In the genomic region with DNA sequence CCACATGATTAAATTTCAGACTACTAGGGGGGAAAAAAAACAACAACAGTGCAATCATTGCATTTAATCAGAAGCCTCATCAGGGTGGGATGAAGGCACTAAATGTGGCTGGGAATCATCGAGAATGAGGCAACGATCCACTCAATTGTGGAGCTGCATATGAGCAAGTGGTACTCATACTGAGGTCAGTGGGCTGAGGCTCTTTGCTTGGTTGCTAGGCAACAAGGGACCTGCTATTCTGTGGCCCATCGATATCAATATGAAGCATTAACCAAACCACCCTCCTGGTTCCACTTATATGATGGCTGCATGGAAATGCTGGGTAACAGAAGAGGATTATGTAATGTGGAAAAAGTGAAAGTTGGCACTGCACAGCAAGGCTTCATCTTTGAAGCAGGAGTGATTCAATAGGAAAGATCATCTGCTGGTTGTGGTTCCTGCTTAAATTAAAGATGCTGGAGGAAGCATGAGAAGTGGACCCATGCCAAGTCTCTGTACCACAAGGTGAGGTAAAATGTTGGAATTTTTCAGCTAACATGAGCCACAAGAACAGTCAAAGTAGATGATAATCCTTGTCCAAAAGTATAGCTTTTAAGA, we compare ENCODE assay signal across 10 cellular contexts.
DNase-seq lines count a peak whose midpoint lies in the region; TF ChIP-seq lines count a peak whose summit lies in the region.
"Had no signal": no experiment of that assay in that cellular context is flagged by ENCODE, and none has a peak within 500 bp of the region (broad histone marks: within the 10 kb centered on the region; RNA-seq: fewer than 3 reads in every experiment).

No MANE protein-coding gene starts in this region.

- no peak overlapping the region for H3K4me3 Mint-ChIP-seq in MCF 10A (ENCODE audit: unreplicated experiment)
- H3K4me3 Mint-ChIP-seq: central memory CD8-positive, alpha-beta T cell; naive thymus-derived CD4-positive, alpha-beta T cell; T-helper 17 cell had no signal

- no peak overlapping the region for H3K4me3 ChIP-seq in breast epithelium
- no peak overlapping the region for H3K4me3 ChIP-seq in coronary artery
- no peak overlapping the region for H3K4me3 ChIP-seq in colonic mucosa

- no peaks in the 10 kb centered on the region for H3K4me1 ChIP-seq in breast epithelium
- no peaks in the 10 kb centered on the region for H3K4me1 ChIP-seq in colonic mucosa

- intact Hi-C loops in MCF 10A (cut with micrococcal nuclease) (no loop called here), breast epithelium (cut with DNase I; ENCODE audit: low total_unique reads) (no loop called here), colonic mucosa (cut with DNase I) (no loop called here)

- TF ChIP-seq POLR2A in breast epithelium (IDR thresholded peaks at IDR 0.05): no peak

- H3K27ac ChIP-seq in breast epithelium: no peak overlapping the region
- H3K27ac ChIP-seq in coronary artery: no peak overlapping the region
- no peak overlapping the region for H3K27ac ChIP-seq in colonic mucosa

- DNase-seq in MCF 10A (ENCODE audit: unreplicated experiment) (peak; percentile 32), breast epithelium (ENCODE audit: low spot score in 2 of 2) (no peak), NCI-H226 (peak; percentile 53), cerebellum (ENCODE audit: low spot score) (peak; percentile 12), superior temporal gyrus (ENCODE audit: extremely low spot score) (peak; percentile 63), coronary artery (ENCODE audit: low spot score) (no peak), colonic mucosa (no peak)
- DNase-seq: naive thymus-derived CD4-positive, alpha-beta T cell; T-helper 17 cell had no signal

- TF ChIP-seq CTCF in MCF 10A (IDR thresholded peaks at IDR 0.05; ENCODE audit: unreplicated experiment) (no peak), breast epithelium (IDR thresholded peaks at IDR 0.05) (no peak), coronary artery (IDR thresholded peaks at IDR 0.05) (no peak), colonic mucosa (IDR thresholded peaks at IDR 0.05) (no peak)

- BruUV-seq in MCF 10A (replicated peaks; lab: Mats Ljungman, UMichigan): no TSS peak

- H3K4me1 Mint-ChIP-seq in MCF 10A (ENCODE audit: insufficient read depth, unreplicated experiment): peaks cover 17% of the 10 kb centered on the region

- CTCF ChIA-PET in MCF 10A (lab: Yijun Ruan, JAX): interaction anchor here (0.6 to 1.2 kb wide), 2 partner anchors 15 to 30 kb away, joined by 3 read pairs; no protein-coding TSS in a partner anchor

- H3K36me3 Mint-ChIP-seq in MCF 10A (ENCODE audit: insufficient read depth, unreplicated experiment): no peaks in the 10 kb centered on the region
- H3K36me3 Mint-ChIP-seq: naive thymus-derived CD4-positive, alpha-beta T cell had no signal

- H3K27me3 ChIP-seq in breast epithelium (no peaks in the 10 kb centered on the region), colonic mucosa (no peaks in the 10 kb centered on the region)

- H3K9me3 ChIP-seq in breast epithelium (no peaks in the 10 kb centered on the region), colonic mucosa (no peaks in the 10 kb centered on the region)

- H3K9ac ChIP-seq in colonic mucosa (ENCODE audit: low read depth in 2 of 2, low read length in 2 of 2): no peak overlapping the region

- no peaks in the 10 kb centered on the region for H3K27me3 Mint-ChIP-seq in MCF 10A (ENCODE audit: insufficient read depth, unreplicated experiment)
- H3K27me3 Mint-ChIP-seq: central memory CD8-positive, alpha-beta T cell had no signal

- POLR2A ChIA-PET in MCF 10A (lab: Yijun Ruan, JAX): interaction anchor here (0.5 to 1.5 kb wide), 4 partner anchors 12 to 145 kb away, joined by 3 to 5 read pairs (median 4); no protein-coding TSS in a partner anchor

- H3K36me3 ChIP-seq in breast epithelium: no peaks in the 10 kb centered on the region
- no peaks in the 10 kb centered on the region for H3K36me3 ChIP-seq in colonic mucosa

- H3K9me3 Mint-ChIP-seq in MCF 10A (ENCODE audit: unreplicated experiment): no peaks in the 10 kb centered on the region
- H3K9me3 Mint-ChIP-seq: central memory CD8-positive, alpha-beta T cell had no signal

- H3K27ac Mint-ChIP-seq in MCF 10A (ENCODE audit: low read depth, unreplicated experiment): no peak overlapping the region
- H3K27ac Mint-ChIP-seq: naive thymus-derived CD4-positive, alpha-beta T cell; T-helper 17 cell had no signal

Comparison
In these comparisons a context has a peak if more than half of its experiments do, and no peak if none do; other contexts are left out.
1. DNase-seq: peak in MCF 10A (single experiment), NCI-H226 (single experiment), cerebellum (single experiment) and superior temporal gyrus (single experiment); none in breast epithelium (0 of 2), coronary artery (single experiment) and colonic mucosa (single experiment).